9 cellular contexts compared by ENCODE assay signal in the genomic region with DNA sequence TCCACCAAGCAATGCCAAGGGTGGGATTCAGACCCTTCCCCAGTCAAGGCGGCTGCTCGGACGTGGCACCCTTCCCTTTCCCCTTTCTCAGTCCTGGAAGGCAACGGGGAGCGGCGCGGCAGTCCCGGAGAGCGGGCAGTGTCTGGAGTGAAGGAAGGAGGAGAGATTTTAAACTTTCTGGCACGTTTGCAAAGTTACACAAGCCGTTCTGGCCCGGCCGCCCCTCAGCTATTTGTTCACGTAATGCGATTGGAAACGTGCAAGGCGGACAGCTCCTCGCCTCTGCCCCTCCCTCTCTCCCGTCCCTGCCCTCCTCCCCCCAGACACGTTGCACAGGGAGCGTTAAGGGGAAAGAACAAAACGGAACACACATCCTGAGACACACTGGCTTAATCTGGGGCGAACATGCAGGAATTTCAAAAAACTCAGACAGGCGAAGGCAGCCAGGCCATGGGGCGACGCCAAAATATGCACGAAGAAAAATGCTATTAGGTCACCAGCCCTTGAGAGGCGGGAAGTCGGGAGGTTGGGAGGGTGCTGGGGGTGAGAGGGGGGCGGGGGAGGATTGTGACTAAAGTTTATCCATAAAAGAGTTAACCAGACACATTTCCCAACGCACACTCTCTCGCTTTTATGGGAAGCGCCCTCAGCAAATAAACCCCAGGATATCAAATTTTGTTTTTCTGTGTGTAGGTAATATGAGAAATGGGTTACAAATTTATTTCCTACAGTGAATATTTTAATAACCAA. TPM values are rescaled to one million over a fixed set of nuclear protein-coding genes. Genes with fewer than 3 reads are reported as not detected.
DNase-seq lines count a peak whose midpoint lies in the region; ATAC-seq and TF ChIP-seq lines count a peak whose summit lies in the region.
"Had no signal": no experiment of that assay in that cellular context is flagged by ENCODE, and none has a peak within 500 bp of the region (broad histone marks: within the 10 kb centered on the region; RNA-seq: fewer than 3 reads in every experiment).

Gene LOX (minus strand): TSS at position 144 of the 750 bp plus-strand sequence. CDS start 274 bp downstream, outside the sequence.

- peaks cover 27 to 47% of the 10 kb centered on the region in 2 donors for H3K27me3 Mint-ChIP-seq in natural killer cell (ENCODE audit: low read depth in 2 of 2)

- DNase-seq in EH (ENCODE audit: low read depth) (peak; percentile 99), HL-60 (ENCODE audit: low read depth in 1 of 2, low spot score in 1 of 2) (peak in 1 of 2 experiments; percentile 4), fibroblast of peridontal ligament (ENCODE audit: extremely low read depth) (peak; percentile 96), natural killer cell (no peak), NCI-H187 treated with DMSO at 0.1 percent for 48 hours (lab: John Stamatoyannopoulos, UW) (no peak)
- DNase-seq in stimulated activated naive CD4-positive, alpha-beta T cell (lab: John Stamatoyannopoulos, UW) = no peak

- no peak within 1 kb of the TSS for H3K27ac Mint-ChIP-seq in natural killer cell

- H3K4me1 Mint-ChIP-seq in natural killer cell = peaks cover 7 to 8% of the 10 kb centered on the region in 2 donors

- TF ChIP-seq CTCF in HL-60 (IDR thresholded peaks at IDR 0.05; ENCODE audit: insufficient read depth, low read length) (no peak), VCaP (conservative IDR thresholded peaks at IDR 0.05) (no peak), natural killer cell (IDR thresholded peaks at IDR 0.05) (no peak)

- intact Hi-C loops in natural killer cell (cut with micrococcal nuclease) = no loop called here

- no peaks in the 10 kb centered on the region for H3K36me3 Mint-ChIP-seq in natural killer cell

- H3K27ac ChIP-seq in HL-60 (replicated peaks) (no peak within 1 kb of the TSS), VCaP (peak within 1 kb of the TSS; percentile 35)

- peak within 1 kb of the TSS; percentile 27 for H3K4me3 ChIP-seq in HL-60 (replicated peaks; ENCODE audit: insufficient read depth, low read length)

- ATAC-seq in natural killer cell (no peak), HG02763 (IDR thresholded peaks at IDR 0.05; ENCODE audit: unreplicated experiment) (no peak)

- peak within 1 kb of the TSS; percentile 11 for H3K4me3 Mint-ChIP-seq in natural killer cell

- H3K9me3 Mint-ChIP-seq in natural killer cell = peaks cover 0 to 2% of the 10 kb centered on the region in 2 donors

- peaks cover 3% of the 10 kb centered on the region for H3K27me3 ChIP-seq in HL-60 (ENCODE audit: insufficient read depth, poor library complexity, severe bottlenecking)

RNA-seq across cellular contexts. Expression of gene LOX, which starts in this region (rescaled TPM):
- under 1 TPM in 2 of 3 donors, not detected in 1; 0.05 to 0.16 TPM for total RNA-seq in natural killer cell
- total RNA-seq: T-helper 2 cell treated with Interferon-gamma antibody and Interleukin-4, amounts not matched to agents 100 ng/mL and 5 ng/mL, for 36 hours had no signal

Comparison
In these comparisons a context has a peak if more than half of its experiments do, and no peak if none do; other contexts are left out.
1. DNase-seq: peak in EH (single experiment) and fibroblast of peridontal ligament (single experiment); none in natural killer cell (single experiment), NCI-H187 treated with DMSO at 0.1 percent for 48 hours (single experiment) and stimulated activated naive CD4-positive, alpha-beta T cell (0 of 6).